In the genomic region with DNA sequence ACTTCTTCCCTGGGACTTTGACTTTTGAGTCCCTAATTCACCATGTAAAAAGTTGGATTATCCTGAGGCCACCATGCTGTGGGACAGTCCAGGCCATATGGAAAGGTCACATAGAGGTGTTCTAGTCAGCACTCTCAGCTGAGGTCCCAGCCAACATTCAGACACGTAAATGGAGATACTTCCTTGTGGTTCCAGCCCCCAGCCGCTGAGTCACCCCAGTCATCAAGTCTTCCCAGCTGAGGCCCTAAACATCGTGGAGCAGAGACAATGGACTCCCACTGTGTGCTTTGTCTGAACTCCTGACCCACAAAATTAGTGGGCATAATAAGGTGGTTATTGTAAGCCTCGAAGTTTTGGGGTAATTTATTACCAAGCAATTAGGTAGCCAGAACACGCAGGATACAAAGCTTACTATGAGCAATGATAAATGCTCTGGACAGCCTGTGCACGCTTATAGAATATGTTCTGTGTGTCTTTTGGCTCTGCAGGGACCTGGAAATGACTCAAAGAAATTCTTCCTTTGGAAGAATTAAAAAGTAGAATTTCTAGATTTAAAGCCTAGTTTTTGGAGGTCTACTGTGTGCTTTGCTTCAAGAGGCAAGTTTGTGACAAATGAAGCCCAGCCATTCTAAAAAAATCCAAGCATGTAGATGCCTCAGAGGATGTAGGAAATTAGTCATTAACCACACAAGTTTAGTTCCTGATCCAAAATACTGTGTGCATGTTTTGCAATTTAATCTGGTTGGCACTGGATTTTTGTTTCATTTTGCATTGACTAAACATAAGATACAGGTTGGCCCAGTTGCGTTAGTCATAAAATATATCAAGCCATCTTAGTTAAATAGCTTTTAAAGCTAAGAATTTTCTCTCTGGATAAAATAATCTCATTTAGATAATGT, we compare ENCODE assay signal across 8 cellular contexts. TPM values are rescaled to one million over a fixed set of nuclear protein-coding genes. Genes with fewer than 3 reads are reported as not detected.
DNase-seq lines count a peak whose midpoint lies in the region; ATAC-seq, FAIRE-seq and TF ChIP-seq lines count a peak whose summit lies in the region.

No MANE protein-coding gene starts in this region.

- H3K27me3 ChIP-seq in small intestine (ENCODE audit: control insufficient read depth in 2 of 2, insufficient read depth in 2 of 2, low read length in 2 of 2): no peaks in the 10 kb centered on the region

- ATAC-seq in HG03521 (IDR thresholded peaks at IDR 0.05; ENCODE audit: unreplicated experiment): peak; percentile 50
- no peak for ATAC-seq in GM21529 (IDR thresholded peaks at IDR 0.05; ENCODE audit: unreplicated experiment)

- TF ChIP-seq POLR2A in GM12891 (IDR thresholded peaks at IDR 0.05; ENCODE audit: low read depth, low read length): no peak

- DNase-seq in GM12891 (ENCODE audit: insufficient read length, low spot score) (no peak), SW480 (ENCODE audit: low spot score) (peak; percentile 52), fibroblast of gingiva (ENCODE audit: low read depth) (peak; percentile 82), small intestine (peak; percentile 67), middle frontal gyrus (ENCODE audit: extremely low spot score, low spot score) (no peak), NCI-H345 (lab: John Stamatoyannopoulos, UW) (no peak)

- H3K4me1 ChIP-seq in small intestine (ENCODE audit: control insufficient read depth in 2 of 2, insufficient read depth in 1 of 2, low read depth in 1 of 2, low read length in 1 of 2): no peaks in the 10 kb centered on the region

- FAIRE-seq in GM12891 (lab: Jason Lieb, UNC) (peak; percentile 90), small intestine (lab: Jason Lieb, UNC) (no peak)

- WGBS in small intestine, 3 donors: 16 to 29% (median 26%) methylated on average over 7 of the region's 7 CpGs

- H3K9me3 ChIP-seq in small intestine (ENCODE audit: control insufficient read depth, low read depth): no peaks in the 10 kb centered on the region

- peak overlapping the region in 1 of 2 donors; percentile 81 for H3K27ac ChIP-seq in small intestine (ENCODE audit: low read depth in 1 of 2, low read length in 1 of 2)

- no peak overlapping the region for H3K4me3 ChIP-seq in small intestine (ENCODE audit: low read depth in 1 of 2, low read length in 2 of 2)

- H3K36me3 ChIP-seq in small intestine (ENCODE audit: control insufficient read depth in 2 of 2, insufficient read depth in 2 of 2, low read length in 2 of 2): no peaks in the 10 kb centered on the region

TF ChIP-seq in GM12891, 5 proteins besides CTCF, POLR2A, EP300 and RAD21:
- TF ChIP-seq TAF1 (IDR thresholded peaks at IDR 0.05; ENCODE audit: low read depth, low read length) (no peak), POU2F2 (IDR thresholded peaks at IDR 0.05; ENCODE audit: low read depth, low read length) (no peak)

RNA-seq across cellular contexts. Expression of a gene that starts 33.3 kb away (rescaled TPM):
- polyA plus RNA-seq in GM12891 (2012; ENCODE audit: low read depth, missing spikeins): 15.0 TPM
- 1 to 10 TPM in 1 of 3 donors, under 1 TPM in 2; under 0.01 to 2.5 (median 0.22) TPM for polyA plus RNA-seq in small intestine

RNA-seq across cellular contexts. Expression of a gene that starts 44.7 kb away (rescaled TPM):
- polyA plus RNA-seq in GM12891 (2012; ENCODE audit: low read depth, missing spikeins): 1.8 TPM
- polyA plus RNA-seq in small intestine: 10 to 100 TPM in 2 of 3 donors, 1 to 10 TPM in 1; 7.7 to 15.9 (median 13.6) TPM

Comparison
In these comparisons a context has a peak if more than half of its experiments do, and no peak if none do; other contexts are left out.
1. DNase-seq: peak in SW480 (single experiment), fibroblast of gingiva (single experiment) and small intestine (single experiment); none in GM12891 (single experiment), middle frontal gyrus (single experiment) and NCI-H345 (single experiment).